ENCODE assay signal across 8 cellular contexts in the genomic region with DNA sequence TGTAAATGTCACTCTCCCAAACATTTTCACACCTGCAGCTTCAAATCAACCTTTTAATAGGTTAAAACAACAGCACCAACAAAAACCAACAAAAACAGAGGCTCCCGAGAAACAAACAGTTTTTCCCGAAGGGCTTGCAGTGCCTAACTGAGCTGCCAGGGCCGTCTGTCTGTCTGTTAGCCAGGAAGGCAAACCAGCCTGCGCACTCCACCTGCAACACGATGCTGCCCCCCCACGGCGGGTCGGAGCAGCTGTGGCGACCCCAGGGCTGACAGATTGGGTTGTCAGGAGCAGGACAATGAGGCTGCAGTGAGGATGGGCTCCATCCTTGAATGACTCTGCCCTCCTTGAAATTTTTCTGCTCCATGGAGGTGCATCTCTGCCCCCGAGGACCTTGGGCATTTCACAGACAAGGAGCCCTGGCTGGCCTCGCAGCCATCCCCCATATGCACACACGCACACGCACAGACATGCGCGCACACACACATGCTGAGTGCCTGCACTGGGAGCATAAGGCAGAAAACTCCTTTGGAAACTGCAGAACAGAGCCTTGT. TPM values are rescaled to one million over a fixed set of nuclear protein-coding genes. Genes with fewer than 3 reads are reported as not detected.
DNase-seq lines count a peak whose midpoint lies in the region; ATAC-seq and TF ChIP-seq lines count a peak whose summit lies in the region.

No MANE protein-coding gene starts in this region.

- peak; percentile 56; the same call in 1 of the 2 replicates for TF ChIP-seq CTCF in HEK293 (tag by site-specific recombination; IDR thresholded peaks at IDR 0.05)
- peak; percentile 35 for TF ChIP-seq CTCF in RWPE1 (conservative IDR thresholded peaks at IDR 0.05; ENCODE audit: low read depth)
- no peak for TF ChIP-seq CTCF in glutamatergic neuron (IDR thresholded peaks at IDR 0.05; ENCODE audit: partially characterized antibody, unreplicated experiment)

- H3K27ac Mint-ChIP-seq in glutamatergic neuron (ENCODE audit: unreplicated experiment), result peak overlapping the region; percentile 82

- H3K9ac ChIP-seq in BLaER1, result 0 out of 2 replicates have a peak overlapping the region, but pooled peaks have one; percentile 48

- DNase-seq in RWPE1 (ENCODE audit: low spot score) (no peak), glutamatergic neuron (peak; percentile 80), GOT3 (lab: John Stamatoyannopoulos, UW) (no peak)
- peak; percentile 55 for DNase-seq in stimulated activated CD8-positive, alpha-beta memory T cell treated with anti-CD3 and anti-CD28 coated beads, Interleukin-4, amount 100 ng/mL, for 48 hours

- no peak overlapping the region for H3K4me3 ChIP-seq in BLaER1
- no peak overlapping the region for H3K4me3 ChIP-seq in HEK293 (ENCODE audit: low read depth, low read length)

- peaks cover 28% of the 10 kb centered on the region for H3K27me3 ChIP-seq in BLaER1

- peak overlapping the region; percentile 88 for H3K4me2 ChIP-seq in BLaER1

- H3K27me3 Mint-ChIP-seq in glutamatergic neuron (ENCODE audit: unreplicated experiment), result peaks cover 16% of the 10 kb centered on the region

- CTCF ChIA-PET in HEK293 (lab: Yijun Ruan, JAX), result interaction anchor here (0.6 to 2.9 kb wide), 7 partner anchors 44 to 516 kb away, joined by 3 to 12 read pairs (median 5); no protein-coding TSS in a partner anchor
- CTCF ChIA-PET in RWPE1 (lab: Yijun Ruan, JAX), result interaction anchor here (0.6 to 0.8 kb wide), 3 partner anchors 35 to 614 kb away, joined by 3 to 6 read pairs (median 5); no protein-coding TSS in a partner anchor

- peaks cover 7% of the 10 kb centered on the region; the same call in 1 of the 2 replicates for H3K9me3 ChIP-seq in BLaER1
- no peaks in the 10 kb centered on the region for H3K9me3 ChIP-seq in HEK293 (ENCODE audit: control insufficient read depth, insufficient read depth, low read depth, low read length)

- H3K27ac ChIP-seq in BLaER1, result no peak overlapping the region
- no peak overlapping the region for H3K27ac ChIP-seq in HEK293 (ENCODE audit: extremely low read depth, low read depth, low read length)
- no peak overlapping the region for H3K27ac ChIP-seq in RWPE1

- peaks cover 38% of the 10 kb centered on the region for H3K4me1 Mint-ChIP-seq in glutamatergic neuron (ENCODE audit: low read depth, unreplicated experiment)

- POLR2A ChIA-PET in HEK293 (lab: Yijun Ruan, JAX), result no interaction called here
- POLR2A ChIA-PET in RWPE1 (lab: Yijun Ruan, JAX; ENCODE audit: low non-redundant PET), result interaction anchor here (0.5 kb wide), 1 partner anchor 461 kb away, joined by 4 read pairs; no protein-coding TSS in a partner anchor

- H3K36me3 ChIP-seq in BLaER1 (no peaks in the 10 kb centered on the region), HEK293 (ENCODE audit: control insufficient read depth in 2 of 2, insufficient read depth in 1 of 2, low read length in 2 of 2) (no peaks in the 10 kb centered on the region)

- peaks cover 15% of the 10 kb centered on the region for H3K9me3 Mint-ChIP-seq in glutamatergic neuron (ENCODE audit: unreplicated experiment)

- peak overlapping the region; percentile 72 for H3K4me3 Mint-ChIP-seq in glutamatergic neuron (ENCODE audit: unreplicated experiment)

- ATAC-seq in HG02759 (IDR thresholded peaks at IDR 0.05; ENCODE audit: unreplicated experiment) (no peak), GM18907 (IDR thresholded peaks at IDR 0.05; ENCODE audit: unreplicated experiment) (no peak)

- no peaks in the 10 kb centered on the region for H4K20me1 ChIP-seq in BLaER1

- peaks cover 42% of the 10 kb centered on the region for H3K4me1 ChIP-seq in BLaER1
- H3K4me1 ChIP-seq in HEK293 (ENCODE audit: control insufficient read depth, insufficient read depth, low read length), result no peaks in the 10 kb centered on the region

- H3K36me3 Mint-ChIP-seq in glutamatergic neuron (ENCODE audit: unreplicated experiment), result no peaks in the 10 kb centered on the region

TF ChIP-seq in HEK293, 187 proteins besides CTCF, POLR2A, EP300 and RAD21:
- TF ChIP-seq KLF8 (tag by site-specific recombination; IDR thresholded peaks at IDR 0.05) (no peak), ZNF654 (tag by site-specific recombination; IDR thresholded peaks at IDR 0.05; ENCODE audit: low read depth) (0 out of 2 replicates have a peak, but pooled peaks have one; percentile 20)

RNA-seq across cellular contexts. Expression of gene RTL1, which starts 2.6 kb away (rescaled TPM):
- not detected for total RNA-seq in glutamatergic neuron (ENCODE audit: unreplicated experiment)

Comparison
In these comparisons a context has a peak if more than half of its experiments do, and no peak if none do; other contexts are left out.
1. DNase-seq: peak in glutamatergic neuron (single experiment) and stimulated activated CD8-positive, alpha-beta memory T cell treated with anti-CD3 and anti-CD28 coated beads, Interleukin-4, amount 100 ng/mL, for 48 hours (single experiment); none in RWPE1 (single experiment) and GOT3 (single experiment).